Comparison of ENCODE assay signal across 8 cellular contexts in the genomic region with DNA sequence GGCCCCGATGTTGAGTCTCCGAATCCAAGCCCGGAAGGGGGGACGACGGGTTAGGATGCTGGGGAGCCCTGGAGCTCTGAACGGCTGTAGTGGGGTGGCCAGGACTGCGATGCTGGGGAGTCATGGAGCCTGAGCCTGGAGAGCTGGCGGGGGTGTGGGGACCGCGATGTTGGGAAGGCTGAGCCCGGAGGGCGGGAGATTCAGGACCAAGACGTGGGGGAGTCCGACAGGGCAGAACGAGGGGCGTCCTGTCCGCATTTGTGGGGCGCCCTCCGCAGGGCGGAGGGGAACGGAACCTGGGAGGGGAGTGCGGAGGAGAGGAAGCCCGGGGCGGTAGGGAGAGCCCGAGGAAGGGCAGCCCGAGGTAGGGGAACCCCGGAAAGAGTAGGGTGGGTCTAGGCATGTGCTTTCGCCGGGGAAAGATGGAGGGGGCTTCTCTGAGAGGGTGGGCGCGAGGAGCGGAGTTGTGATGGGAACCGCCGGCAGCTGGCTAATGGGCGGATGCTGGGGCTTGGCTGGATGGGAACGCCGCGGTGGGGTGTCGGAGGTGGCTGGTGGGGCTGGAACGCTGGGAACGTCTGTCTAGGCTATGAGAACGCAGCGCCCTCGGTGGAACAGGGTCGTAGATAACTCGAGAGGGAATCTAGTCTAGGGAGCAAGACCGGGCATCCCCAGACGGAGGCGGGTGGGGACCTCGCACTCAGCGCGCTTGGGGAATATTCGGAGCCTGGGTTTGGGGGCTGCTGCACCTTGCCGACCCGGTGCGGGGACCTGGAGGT. TPM values are rescaled to one million over a fixed set of nuclear protein-coding genes. Genes with fewer than 3 reads are reported as not detected.
DNase-seq lines count a peak whose midpoint lies in the region; ATAC-seq and TF ChIP-seq lines count a peak whose summit lies in the region.

No MANE protein-coding gene starts in this region.

- WGBS in ectodermal cell, 2 experiments = 2% methylated on average over 56 of the region's 56 CpGs

- H3K36me3 ChIP-seq in ectodermal cell (ENCODE audit: control insufficient read depth, insufficient read depth, low read length) = no peaks in the 10 kb centered on the region

- ATAC-seq in GM21576 (IDR thresholded peaks at IDR 0.05; ENCODE audit: unreplicated experiment) = peak; percentile 47

- H3K27me3 Mint-ChIP-seq in mesothelial cell of epicardium (ENCODE audit: low read depth) = peaks cover 12% of the 10 kb centered on the region

- no peak overlapping the region for H3K27ac ChIP-seq in ectodermal cell (ENCODE audit: insufficient read depth, low read depth, low read length, poor library complexity, severe bottlenecking)

- H3K4me1 ChIP-seq in ectodermal cell (ENCODE audit: control insufficient read depth, insufficient read depth, low read length) = peaks cover 5% of the 10 kb centered on the region

- H3K4me1 Mint-ChIP-seq in mesothelial cell of epicardium = peaks cover 37% of the 10 kb centered on the region

- peak; percentile 80 for DNase-seq in GM10266 (ENCODE audit: extremely low spot score)
- no peak for DNase-seq in Jurkat, Clone E6-1 (ENCODE audit: low read depth, low spot score)
- peak; percentile 2 to 19 (median 7) for DNase-seq in activated CD4-positive, CD25-positive, alpha-beta regulatory T cell (lab: John Stamatoyannopoulos, UW)
- DNase-seq in mesothelial cell of epicardium (ENCODE audit: low spot score in 2 of 2, unreplicated experiment in 2 of 2) = peak; percentile 21 to 45
- DNase-seq in stimulated activated CD8-positive, alpha-beta memory T cell treated with anti-CD3 and anti-CD28 coated beads, Interleukin-4, amount 100 ng/mL, for 48 hours = peak; percentile 65
- no peak for DNase-seq in NCI-H187 treated with DMSO at 0.1 percent for 48 hours (lab: John Stamatoyannopoulos, UW)

- no peaks in the 10 kb centered on the region for H3K9me3 Mint-ChIP-seq in mesothelial cell of epicardium

- TF ChIP-seq CTCF in GM10266 (IDR thresholded peaks at IDR 0.05; ENCODE audit: control insufficient read depth, insufficient read depth, low read depth, missing control alignments) (peak; percentile 60), mesothelial cell of epicardium (IDR thresholded peaks at IDR 0.05; ENCODE audit: unreplicated experiment) (no peak)

- H3K27me3 ChIP-seq in ectodermal cell (ENCODE audit: control insufficient read depth, insufficient read depth, low read length, poor library complexity, severe bottlenecking) = peaks cover 35% of the 10 kb centered on the region

- no peaks in the 10 kb centered on the region for H3K9me3 ChIP-seq in ectodermal cell (ENCODE audit: control insufficient read depth, low read length)

- peak overlapping the region; percentile 86 for H3K27ac Mint-ChIP-seq in mesothelial cell of epicardium

- H3K4me3 Mint-ChIP-seq in mesothelial cell of epicardium = peak overlapping the region; percentile 88

- no peaks in the 10 kb centered on the region for H3K36me3 Mint-ChIP-seq in mesothelial cell of epicardium

- peak overlapping the region; percentile 90 for H3K4me3 ChIP-seq in Jurkat, Clone E6-1 (ENCODE audit: low read length)
- H3K4me3 ChIP-seq in ectodermal cell (ENCODE audit: insufficient read depth, low read depth, low read length) = peak overlapping the region; percentile 85

RNA-seq across cellular contexts. Expression of a gene that starts 0.7 kb away (rescaled TPM):
- polyA plus RNA-seq in Jurkat, Clone E6-1 (2012; ENCODE audit: insufficient read depth, insufficient read length) = 8.7 TPM
- polyA plus RNA-seq in ectodermal cell (2013, experiment 1 of 4) = 18.4 TPM
- 18.6 TPM for polyA plus RNA-seq in ectodermal cell (2013, experiment 2 of 4)
- polyA plus RNA-seq in ectodermal cell (2013, experiment 3 of 4) = 13.9 TPM
- 15.2 TPM for polyA plus RNA-seq in ectodermal cell (2013, experiment 4 of 4)
- 9.5 to 9.7 TPM (median 9.5 TPM) in 3 replicates for total RNA-seq in mesothelial cell of epicardium

RNA-seq across cellular contexts. Expression of a gene that starts 57.5 kb away (rescaled TPM):
- polyA plus RNA-seq in Jurkat, Clone E6-1 (2012; ENCODE audit: insufficient read depth, insufficient read length) = 16.0 TPM
- 69.4 TPM for polyA plus RNA-seq in ectodermal cell (2013, experiment 1 of 4)
- 70.0 TPM for polyA plus RNA-seq in ectodermal cell (2013, experiment 2 of 4)
- polyA plus RNA-seq in ectodermal cell (2013, experiment 3 of 4) = 53.2 TPM
- 61.1 TPM for polyA plus RNA-seq in ectodermal cell (2013, experiment 4 of 4)
- 33.0 to 36.1 TPM (median 34.4 TPM) in 3 replicates for total RNA-seq in mesothelial cell of epicardium

Comparison
In these comparisons a context has a peak if more than half of its experiments do, and no peak if none do; other contexts are left out.
1. DNase-seq: peak in GM10266 (single experiment), activated CD4-positive, CD25-positive, alpha-beta regulatory T cell (4 of 4), mesothelial cell of epicardium (2 of 2) and stimulated activated CD8-positive, alpha-beta memory T cell treated with anti-CD3 and anti-CD28 coated beads, Interleukin-4, amount 100 ng/mL, for 48 hours (single experiment); none in Jurkat, Clone E6-1 (single experiment) and NCI-H187 treated with DMSO at 0.1 percent for 48 hours (single experiment).